12 cellular contexts compared by ENCODE assay signal in genomic region chr10:101237080-101237817, GRCh38. TPM values are rescaled to one million over a fixed set of nuclear protein-coding genes. Genes with fewer than 3 reads are reported as not detected.
DNase-seq lines count a peak whose midpoint lies in the region; ATAC-seq and TF ChIP-seq lines count a peak whose summit lies in the region.
"Had no signal": no experiment of that assay in that cellular context is flagged by ENCODE, and none has a peak within 500 bp of the region (broad histone marks: within the 10 kb centered on the region; RNA-seq: fewer than 3 reads in every experiment).

No MANE protein-coding gene starts in this region.

- peaks cover 82% of the 10 kb centered on the region for H3K27me3 Mint-ChIP-seq in activated naive CD8-positive, alpha-beta T cell treated with anti-CD3 and anti-CD28 coated beads for 36 hours
- peaks cover 92% of the 10 kb centered on the region for H3K27me3 Mint-ChIP-seq in progenitor cell of endocrine pancreas

- peaks cover 9% of the 10 kb centered on the region for H3K4me1 ChIP-seq in HUES48 (ENCODE audit: control insufficient read depth, insufficient read depth, low read length)

- DNase-seq in activated naive CD8-positive, alpha-beta T cell treated with anti-CD3 and anti-CD28 coated beads for 36 hours: no peak
- DNase-seq in progenitor cell of endocrine pancreas (ENCODE audit: low spot score, unreplicated experiment): no peak
- no peak for DNase-seq in NCI-H510A (lab: John Stamatoyannopoulos, UW)
- DNase-seq in COLO829 (ENCODE audit: low spot score): no peak
- DNase-seq: activated effector memory CD4-positive, alpha-beta T cell treated with anti-CD3 and anti-CD28 coated beads, Interleukin-2, amount 50 U/mL, for 16 hours; NCI-H1930; SK-N-SH; thyroid gland had no signal

- H3K27ac Mint-ChIP-seq in activated naive CD8-positive, alpha-beta T cell treated with anti-CD3 and anti-CD28 coated beads for 36 hours: no peak overlapping the region
- H3K27ac Mint-ChIP-seq in progenitor cell of endocrine pancreas: peak overlapping the region; percentile 68

- H3K4me3 ChIP-seq in HUES48 (ENCODE audit: low read depth, low read length) (peak overlapping the region; percentile 58), iPS-11a (ENCODE audit: low read depth, low read length) (peak overlapping the region; percentile 48)
- H3K4me3 ChIP-seq: thyroid gland had no signal

- no peak overlapping the region for H3K27ac ChIP-seq in HUES48 (ENCODE audit: low read depth, low read length)
- H3K27ac ChIP-seq: thyroid gland had no signal

- H3K36me3 Mint-ChIP-seq in activated naive CD8-positive, alpha-beta T cell treated with anti-CD3 and anti-CD28 coated beads for 36 hours: peaks cover 1% of the 10 kb centered on the region
- H3K36me3 Mint-ChIP-seq in progenitor cell of endocrine pancreas (ENCODE audit: insufficient read depth): no peaks in the 10 kb centered on the region

- no peaks in the 10 kb centered on the region for H3K9me3 ChIP-seq in HUES48 (ENCODE audit: control insufficient read depth, insufficient read depth, low read length)
- H3K9me3 ChIP-seq: SK-N-SH, thyroid gland had no signal

- H3K4me1 Mint-ChIP-seq in activated naive CD8-positive, alpha-beta T cell treated with anti-CD3 and anti-CD28 coated beads for 36 hours: peaks cover 15% of the 10 kb centered on the region
- peaks cover 3% of the 10 kb centered on the region for H3K4me1 Mint-ChIP-seq in progenitor cell of endocrine pancreas (ENCODE audit: low read depth)

- no peaks in the 10 kb centered on the region for H3K9me3 Mint-ChIP-seq in activated naive CD8-positive, alpha-beta T cell treated with anti-CD3 and anti-CD28 coated beads for 36 hours
- no peaks in the 10 kb centered on the region for H3K9me3 Mint-ChIP-seq in progenitor cell of endocrine pancreas (ENCODE audit: low read depth)

- H3K36me3 ChIP-seq in HUES48 (ENCODE audit: control insufficient read depth, insufficient read depth, low read length): no peaks in the 10 kb centered on the region
- H3K36me3 ChIP-seq: thyroid gland had no signal

- H3K4me3 Mint-ChIP-seq in activated naive CD8-positive, alpha-beta T cell treated with anti-CD3 and anti-CD28 coated beads for 36 hours: peak overlapping the region; percentile 67
- H3K4me3 Mint-ChIP-seq in progenitor cell of endocrine pancreas (ENCODE audit: low read depth): no peak overlapping the region

- TF ChIP-seq CTCF in progenitor cell of endocrine pancreas (IDR thresholded peaks at IDR 0.05; ENCODE audit: unreplicated experiment): no peak

- ATAC-seq in GM21529 (IDR thresholded peaks at IDR 0.05; ENCODE audit: unreplicated experiment): no peak

- peaks cover 98% of the 10 kb centered on the region for H3K27me3 ChIP-seq in HUES48 (ENCODE audit: control insufficient read depth, insufficient read depth, low read length)

- no peak overlapping the region for H3K9ac ChIP-seq in HUES48 (ENCODE audit: low read depth, low read length)
- H3K9ac ChIP-seq: SK-N-SH had no signal

RNA-seq across cellular contexts. Expression of gene LBX1, which starts 8.0 kb away (rescaled TPM):
- total RNA-seq in activated naive CD8-positive, alpha-beta T cell treated with anti-CD3 and anti-CD28 coated beads for 36 hours: not detected
- not detected in 2 replicates for total RNA-seq in progenitor cell of endocrine pancreas
- total RNA-seq: kidney epithelial cell, thyroid gland had no signal
